ENCODE assay signal across 8 cellular contexts in the genomic region with DNA sequence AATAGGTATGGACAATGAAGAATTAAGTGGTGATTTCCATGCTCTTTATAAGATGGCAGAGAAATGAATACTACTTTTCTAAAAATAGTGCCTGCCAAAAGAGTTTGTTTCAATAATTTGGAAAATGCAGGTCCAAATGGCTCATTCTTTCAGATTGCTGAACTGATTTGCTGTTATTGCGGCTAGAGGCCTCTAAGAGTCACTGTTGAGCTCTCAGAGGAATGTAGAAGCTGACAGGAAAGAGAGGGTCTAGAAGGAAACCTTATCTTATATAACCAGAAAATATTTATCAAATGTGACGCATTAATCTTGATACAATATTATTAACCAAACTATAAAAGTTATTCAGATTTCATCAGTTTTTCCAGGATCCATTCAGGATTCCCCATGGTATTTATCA.
DNase-seq lines count a peak whose midpoint lies in the region; ATAC-seq and TF ChIP-seq lines count a peak whose summit lies in the region.

No MANE protein-coding gene starts in this region.

- H3K4me1 Mint-ChIP-seq in activated CD8-positive, alpha-beta memory T cell treated with anti-CD3 and anti-CD28 coated beads, Interleukin-2, amount 10 ng/mL, durations not matched to agents 7 days and 5 days, result no peaks in the 10 kb centered on the region

- DNase-seq in BJ (ENCODE audit: low read depth) (no peak), SK-MEL-5 (ENCODE audit: low read depth, low spot score) (peak; percentile 54), iPS-NIHi11 (ENCODE audit: low spot score) (peak; percentile 14)
- DNase-seq in activated CD8-positive, alpha-beta memory T cell treated with anti-CD3 and anti-CD28 coated beads, Interleukin-2, amount 10 ng/mL, durations not matched to agents 7 days and 5 days, result no peak

- in situ Hi-C loops in SK-MEL-5 (cut with HindIII; ENCODE audit: low pct_unique_long_range_greater_than_20kb, low sequenced_read_pairs), result no loop called here

- H3K36me3 ChIP-seq in BJ (ENCODE audit: control insufficient read depth, insufficient read depth, low read length), result no peaks in the 10 kb centered on the region

- H3K27ac Mint-ChIP-seq in activated CD8-positive, alpha-beta memory T cell treated with anti-CD3 and anti-CD28 coated beads, Interleukin-2, amount 10 ng/mL, durations not matched to agents 7 days and 5 days, result no peak overlapping the region

- no peaks in the 10 kb centered on the region for H3K27me3 ChIP-seq in BJ (ENCODE audit: control insufficient read depth, insufficient read depth, low read length)

- CTCF ChIA-PET in BJ (lab: Yijun Ruan, JAX), result interaction anchor here (1.9 kb wide), 1 partner anchor 15 kb away, joined by 5 read pairs; no protein-coding TSS in a partner anchor
- CTCF ChIA-PET in activated CD8-positive, alpha-beta memory T cell treated with anti-CD3 and anti-CD28 coated beads, Interleukin-2, amount 10 ng/mL, durations not matched to agents 7 days and 5 days (lab: Charles Lee), result interaction anchor here (1.0 to 1.1 kb wide), 2 partner anchors 9 to 77 kb away, joined by 3 to 4 read pairs; no protein-coding TSS in a partner anchor

- no peak overlapping the region for H3K4me3 Mint-ChIP-seq in activated CD8-positive, alpha-beta memory T cell treated with anti-CD3 and anti-CD28 coated beads, Interleukin-2, amount 10 ng/mL, durations not matched to agents 7 days and 5 days

- H3K27me3 Mint-ChIP-seq in activated CD8-positive, alpha-beta memory T cell treated with anti-CD3 and anti-CD28 coated beads, Interleukin-2, amount 10 ng/mL, durations not matched to agents 7 days and 5 days, result peaks cover 14% of the 10 kb centered on the region

- H3K36me3 Mint-ChIP-seq in activated CD8-positive, alpha-beta memory T cell treated with anti-CD3 and anti-CD28 coated beads, Interleukin-2, amount 10 ng/mL, durations not matched to agents 7 days and 5 days, result no peaks in the 10 kb centered on the region

- H3K9me3 Mint-ChIP-seq in activated CD8-positive, alpha-beta memory T cell treated with anti-CD3 and anti-CD28 coated beads, Interleukin-2, amount 10 ng/mL, durations not matched to agents 7 days and 5 days (ENCODE audit: low read depth), result no peaks in the 10 kb centered on the region

- peak; percentile 64 for ATAC-seq in GM19351 (IDR thresholded peaks at IDR 0.05; ENCODE audit: unreplicated experiment)
- no peak for ATAC-seq in HG03025 (IDR thresholded peaks at IDR 0.05; ENCODE audit: low FRiP score, unreplicated experiment)
- ATAC-seq in activated CD8-positive, alpha-beta memory T cell treated with anti-CD3 and anti-CD28 coated beads, Interleukin-2, amount 10 ng/mL, durations not matched to agents 7 days and 5 days, result no peak
- no peak for ATAC-seq in HG03280 (IDR thresholded peaks at IDR 0.05; ENCODE audit: unreplicated experiment)
- no peak for ATAC-seq in HG02981 (IDR thresholded peaks at IDR 0.05; ENCODE audit: unreplicated experiment)

- TF ChIP-seq CTCF in BJ (IDR thresholded peaks at IDR 0.05; ENCODE audit: insufficient read depth, low read depth, low read length), result peak; percentile 49

- no peak overlapping the region for H3K4me3 ChIP-seq in BJ (ENCODE audit: low read depth, low read length)

- POLR2A ChIA-PET in BJ (lab: Charles Lee), result no interaction called here

Comparison
In these comparisons a context has a peak if more than half of its experiments do, and no peak if none do; other contexts are left out.
1. DNase-seq: peak in SK-MEL-5 (single experiment) and iPS-NIHi11 (single experiment); none in BJ (single experiment) and activated CD8-positive, alpha-beta memory T cell treated with anti-CD3 and anti-CD28 coated beads, Interleukin-2, amount 10 ng/mL, durations not matched to agents 7 days and 5 days (single experiment).